ENCODE assay signal across 8 cellular contexts in the genomic region with DNA sequence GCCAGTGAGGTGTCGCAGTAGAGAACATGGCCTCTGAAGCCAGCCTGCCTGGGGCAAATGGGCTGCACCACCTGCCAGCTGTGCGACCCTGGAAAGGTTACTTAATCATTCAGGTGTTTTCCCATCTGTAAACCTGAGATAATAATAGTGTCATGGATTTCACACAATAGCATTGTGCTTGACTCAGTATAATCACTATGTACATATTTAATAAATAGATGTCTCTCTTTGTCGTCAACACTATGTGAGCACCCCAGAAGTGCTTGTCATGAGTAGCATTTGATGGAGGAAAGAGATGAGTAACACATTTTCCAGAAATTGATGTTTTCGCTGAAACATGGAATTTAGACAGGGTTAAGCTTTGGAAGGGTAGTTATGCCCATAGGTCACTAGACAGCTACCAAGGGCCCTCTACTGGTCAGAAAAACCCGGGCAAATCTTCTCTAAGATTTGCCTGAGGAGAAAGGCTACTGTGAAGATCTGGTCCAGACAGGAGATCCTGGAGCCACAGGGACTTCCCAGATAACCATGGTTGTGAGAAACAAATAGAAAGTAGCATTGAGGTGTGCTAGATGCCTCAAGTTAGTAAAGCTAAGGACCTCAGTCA. TPM values are rescaled to one million over a fixed set of nuclear protein-coding genes. Genes with fewer than 3 reads are reported as not detected.
DNase-seq lines count a peak whose midpoint lies in the region; ATAC-seq and TF ChIP-seq lines count a peak whose summit lies in the region.

No MANE protein-coding gene starts in this region.

- CTCF ChIA-PET in AG04450 (lab: Charles Lee) = interaction anchor here (0.6 to 4.0 kb wide), 25 partner anchors 8 to 220 kb away, joined by 3 to 114 read pairs (median 4); partner anchors contain the start of gene MBNL2
- CTCF ChIA-PET in activated naive CD4-positive, alpha-beta T cell treated with anti-CD3 and anti-CD28 coated beads, Interleukin-2, amount 10 ng/mL, durations not matched to agents 7 days and 5 days (lab: Charles Lee) = interaction anchor here (0.6 to 4.0 kb wide), 4 partner anchors 10 to 266 kb away, joined by 3 to 23 read pairs (median 5); partner anchors contain the start of gene MBNL2

- intact Hi-C loops in dorsolateral prefrontal cortex (cut with DNase I) = loop anchor here in 1 of 2 donors (2.0 kb wide), 1 partner anchor 102 kb away; no protein-coding TSS in a partner anchor

- no peaks in the 10 kb centered on the region for H3K36me3 Mint-ChIP-seq in activated naive CD4-positive, alpha-beta T cell treated with anti-CD3 and anti-CD28 coated beads, Interleukin-2, amount 10 ng/mL, durations not matched to agents 7 days and 5 days

- peaks cover 42% of the 10 kb centered on the region for H3K4me1 Mint-ChIP-seq in activated naive CD4-positive, alpha-beta T cell treated with anti-CD3 and anti-CD28 coated beads, Interleukin-2, amount 10 ng/mL, durations not matched to agents 7 days and 5 days

- H3K79me2 ChIP-seq in neural cell (replicated peaks; ENCODE audit: insufficient read depth, low read length) = no peaks in the 10 kb centered on the region

- H3K27me3 ChIP-seq in AG04450 (ENCODE audit: control insufficient read depth, insufficient read depth, low read length) = no peaks in the 10 kb centered on the region
- H3K27me3 ChIP-seq in dorsolateral prefrontal cortex = no peaks in the 10 kb centered on the region
- no peaks in the 10 kb centered on the region for H3K27me3 ChIP-seq in neural cell (ENCODE audit: insufficient read depth, low read depth, low read length)
- H3K27me3 ChIP-seq in SJCRH30 = no peaks in the 10 kb centered on the region

- H3K9me2 ChIP-seq in neural cell (ENCODE audit: insufficient read depth, low read length) = no peaks in the 10 kb centered on the region

- no peak overlapping the region for H3K27ac Mint-ChIP-seq in activated naive CD4-positive, alpha-beta T cell treated with anti-CD3 and anti-CD28 coated beads, Interleukin-2, amount 10 ng/mL, durations not matched to agents 7 days and 5 days

- H3K27ac ChIP-seq in AG04450 (ENCODE audit: low read depth, low read length) (no peak overlapping the region), dorsolateral prefrontal cortex (peak overlapping the region in 58 of 59 donors; percentile 35 to 96 (median 86)), neural cell (ENCODE audit: low read length) (no peak overlapping the region), SJCRH30 (no peak overlapping the region)

- no peaks in the 10 kb centered on the region for H3F3A ChIP-seq in neural cell (ENCODE audit: insufficient read depth, low read length, poor library complexity, severe bottlenecking)

- H3K4me3 Mint-ChIP-seq in activated naive CD4-positive, alpha-beta T cell treated with anti-CD3 and anti-CD28 coated beads, Interleukin-2, amount 10 ng/mL, durations not matched to agents 7 days and 5 days = no peak overlapping the region

- H3K9me3 Mint-ChIP-seq in activated naive CD4-positive, alpha-beta T cell treated with anti-CD3 and anti-CD28 coated beads, Interleukin-2, amount 10 ng/mL, durations not matched to agents 7 days and 5 days = peaks cover under 1% of the 10 kb centered on the region

- H3K36me3 ChIP-seq in neural cell (ENCODE audit: insufficient read depth, low read length) = no peaks in the 10 kb centered on the region
- H3K36me3 ChIP-seq in SJCRH30 = no peaks in the 10 kb centered on the region

- no peak overlapping the region for H3K4me2 ChIP-seq in neural cell (ENCODE audit: low read length)

- TF ChIP-seq RAD21 in neural cell (conservative IDR thresholded peaks at IDR 0.05) = no peak

- H2AFZ ChIP-seq in neural cell (ENCODE audit: low read depth, low read length) = no peak overlapping the region

- DNase-seq in AG04450 (ENCODE audit: low read depth, low spot score) (no peak), NCI-H69 (lab: John Stamatoyannopoulos, UW) (peak; percentile 94), dorsolateral prefrontal cortex (peak in 1 of 10 donors; percentile 42), SJCRH30 (no peak)
- DNase-seq in activated naive CD4-positive, alpha-beta T cell treated with anti-CD3 and anti-CD28 coated beads, Interleukin-2, amount 10 ng/mL, durations not matched to agents 7 days and 5 days = no peak

- H4K20me1 ChIP-seq in neural cell (ENCODE audit: insufficient read depth) = no peaks in the 10 kb centered on the region

- H3K9me3 ChIP-seq in AG04450 (ENCODE audit: control insufficient read depth, insufficient read depth, low read length) = no peaks in the 10 kb centered on the region
- H3K9me3 ChIP-seq in neural cell (ENCODE audit: low read length) = no peaks in the 10 kb centered on the region
- H3K9me3 ChIP-seq in SJCRH30 (replicated peaks) = no peaks in the 10 kb centered on the region

- H3K4me1 ChIP-seq in SJCRH30 = peaks cover 20% of the 10 kb centered on the region

- no peak overlapping the region for H3K4me3 ChIP-seq in AG04450 (ENCODE audit: low read depth, low read length)
- peak overlapping the region in 2 of 59 donors; percentile 28 to 30 for H3K4me3 ChIP-seq in dorsolateral prefrontal cortex
- H3K4me3 ChIP-seq in neural cell (ENCODE audit: low read length) = no peak overlapping the region
- H3K4me3 ChIP-seq in SJCRH30 = no peak overlapping the region

- POLR2A ChIA-PET in AG04450 (lab: Yijun Ruan, JAX) = interaction anchor here (1.0 kb wide), 1 partner anchor 103 kb away, joined by 3 read pairs; no protein-coding TSS in a partner anchor

- peak overlapping the region; percentile 6 for H3K9ac ChIP-seq in neural cell (ENCODE audit: low read length)

- no peak for TF ChIP-seq EP300 in neural cell (conservative IDR thresholded peaks at IDR 0.05; ENCODE audit: poor library complexity, severe bottlenecking)

- H3K27me3 Mint-ChIP-seq in activated naive CD4-positive, alpha-beta T cell treated with anti-CD3 and anti-CD28 coated beads, Interleukin-2, amount 10 ng/mL, durations not matched to agents 7 days and 5 days = peaks cover 4% of the 10 kb centered on the region

- TF ChIP-seq CTCF in AG04450 (IDR thresholded peaks at IDR 0.05; ENCODE audit: low read depth, low read length) (peak; percentile 77), dorsolateral prefrontal cortex (IDR thresholded peaks at IDR 0.05 in 54 of 56, conservative IDR thresholded peaks at IDR 0.05 in 2 of 56; ENCODE audit: low read depth in 1 of 56, partially characterized antibody in 56 of 56) (peak; percentile 17 to 76 (median 58)), neural cell (IDR thresholded peaks at IDR 0.05; ENCODE audit: poor library complexity, severe bottlenecking) (no peak)

- ATAC-seq in GM19463 (IDR thresholded peaks at IDR 0.05; ENCODE audit: unreplicated experiment) (peak; percentile 67), HG02938 (IDR thresholded peaks at IDR 0.05; ENCODE audit: unreplicated experiment) (no peak)

TF ChIP-seq in neural cell, 6 proteins besides CTCF, POLR2A, EP300 and RAD21:
- TF ChIP-seq SMC3 (conservative IDR thresholded peaks at IDR 0.05; ENCODE audit: poor library complexity) (no peak), TAF1 (IDR thresholded peaks at IDR 0.05; ENCODE audit: low read depth) (no peak), MXI1 (conservative IDR thresholded peaks at IDR 0.05; ENCODE audit: poor library complexity, severe bottlenecking) (no peak), REST (IDR thresholded peaks at IDR 0.05; ENCODE audit: borderline replicate concordance) (no peak)
TF ChIP-seq in neural cell: peak in this region for 0.

RNA-seq across cellular contexts. Expression of gene MBNL2, which starts 9.5 kb away (rescaled TPM):
- polyA plus RNA-seq in AG04450 (2011; rRNA removed) (42.4 and 44.0 TPM in 2 replicates), neural cell (2.6 and 4.3 TPM in 2 replicates)
- polyA minus RNA-seq in AG04450 (2011; rRNA and poly(A)+ RNA removed) = 83.4 and 103 TPM in 2 replicates
- total RNA-seq in dorsolateral prefrontal cortex = 100 to 1,000 TPM in 119 of 120 experiments, 10 to 100 TPM in 1; 96.2 to 275 (median 181) TPM
- polyA minus RNA-seq in neural cell = 10.7 and 15.5 TPM in 2 replicates
- total RNA-seq in SJCRH30 (2014; rRNA removed; shearing (Covaris generic)) = 32.9 and 33.4 TPM in 2 replicates

Comparison
In these comparisons a context has a peak if more than half of its experiments do, and no peak if none do; other contexts are left out.
1. H3K27ac ChIP-seq: peak in dorsolateral prefrontal cortex (58 of 59); none in AG04450 (single experiment), neural cell (single experiment) and SJCRH30 (single experiment).